ENCODE assay signal across 8 cellular contexts in the genomic region with DNA sequence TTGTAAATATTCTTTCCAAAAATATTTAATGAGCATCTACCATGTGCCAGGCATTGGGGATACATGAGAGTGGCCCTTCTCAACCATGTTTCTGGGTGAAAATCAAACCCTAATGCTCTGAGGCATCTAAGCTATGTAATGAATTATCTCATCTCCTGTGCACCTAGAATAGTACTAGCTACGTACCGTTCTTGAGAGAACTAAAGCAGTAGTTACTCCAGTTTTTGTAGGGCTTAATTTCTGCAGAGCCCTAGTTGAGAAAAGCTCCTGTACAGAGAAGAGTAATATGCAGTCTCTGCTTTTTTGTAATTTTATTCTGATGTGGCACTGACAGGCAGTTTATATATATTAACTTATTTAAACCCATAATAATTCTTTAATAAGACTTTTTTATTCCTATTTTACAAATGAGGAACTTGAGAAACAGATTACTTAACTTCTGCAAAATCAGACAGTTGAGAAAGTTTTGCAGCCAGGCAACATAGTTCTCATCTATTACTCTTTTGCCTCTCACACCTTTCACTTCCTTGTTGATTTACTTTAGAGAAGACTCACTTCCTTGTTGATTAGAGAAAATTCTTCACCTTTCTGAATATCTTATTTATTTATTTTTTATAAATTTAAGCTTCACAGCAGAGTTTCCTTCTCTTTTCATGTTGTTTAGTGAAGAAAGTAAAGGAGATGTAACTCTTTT. TPM values are rescaled to one million over a fixed set of nuclear protein-coding genes. Genes with fewer than 3 reads are reported as not detected.
A peak's percentile ranks its signal among the peaks of the same experiment; 100 is the strongest.
DNase-seq lines count a peak whose midpoint lies in the region; ATAC-seq and TF ChIP-seq lines count a peak whose summit lies in the region.

No MANE protein-coding gene starts in this region.

- no peaks in the 10 kb centered on the region for H3K9me3 Mint-ChIP-seq in Caco-2 (ENCODE audit: unreplicated experiment)

- H3K4me3 Mint-ChIP-seq in Caco-2 (ENCODE audit: unreplicated experiment) = peak overlapping the region; percentile 88

- CTCF ChIA-PET in Caco-2 (lab: Charles Lee) = no interaction called here

- BruUV-seq in Caco-2 (replicated peaks; lab: Mats Ljungman, UMichigan) = no TSS peak

- H3K27ac Mint-ChIP-seq in Caco-2 (ENCODE audit: unreplicated experiment) = no peak overlapping the region

- DNase-seq in Caco-2 (no peak), Kasumi-1 (lab: John Stamatoyannopoulos, UW) (peak; percentile 87 to 90), epithelial cell of esophagus (ENCODE audit: low read depth) (peak; percentile 35), upper lobe of right lung (no peak), mucosa of descending colon (no peak), DMS 273 (lab: John Stamatoyannopoulos, UW; ENCODE audit: unreplicated experiment) (no peak), NCI-H2029 (lab: John Stamatoyannopoulos, UW) (no peak)

- H3K36me3 ChIP-seq in Caco-2 (ENCODE audit: control insufficient read depth, insufficient read depth, low read length) (no peaks in the 10 kb centered on the region), upper lobe of right lung (no peaks in the 10 kb centered on the region), mucosa of descending colon (ENCODE audit: low read depth) (no peaks in the 10 kb centered on the region)

- H3K27me3 ChIP-seq in Caco-2 (replicated peaks; ENCODE audit: control insufficient read depth, insufficient read depth, low read length) = no peaks in the 10 kb centered on the region
- no peaks in the 10 kb centered on the region for H3K27me3 ChIP-seq in upper lobe of right lung

- peaks cover 51% of the 10 kb centered on the region for H3K4me1 ChIP-seq in Caco-2
- peaks cover 36% of the 10 kb centered on the region for H3K4me1 ChIP-seq in upper lobe of right lung
- peaks cover 33% of the 10 kb centered on the region for H3K4me1 ChIP-seq in mucosa of descending colon (ENCODE audit: low read depth)

- no peak overlapping the region for H3K27ac ChIP-seq in upper lobe of right lung

- no peaks in the 10 kb centered on the region for H3K27me3 Mint-ChIP-seq in Caco-2 (ENCODE audit: insufficient read depth, unreplicated experiment)

- TF ChIP-seq CTCF in Caco-2 (IDR thresholded peaks at IDR 0.05; ENCODE audit: insufficient read depth in 1 of 2, low read depth in 1 of 2, low read length in 1 of 2, severe bottlenecking in 1 of 2, unreplicated experiment in 1 of 2) = no peak
- no peak for TF ChIP-seq CTCF in epithelial cell of esophagus (IDR thresholded peaks at IDR 0.05; ENCODE audit: insufficient read depth, low read depth, low read length, missing control alignments)
- no peak for TF ChIP-seq CTCF in upper lobe of right lung (IDR thresholded peaks at IDR 0.05)
- no peak for TF ChIP-seq CTCF in mucosa of descending colon (IDR thresholded peaks at IDR 0.05)

- intact Hi-C loops in Caco-2 (cut with micrococcal nuclease; ENCODE audit: unreplicated experiment) (loop anchor here (5.0 to 10.0 kb wide), 2 partner anchors 50 to 542 kb away; a partner anchor contains a TSS), upper lobe of right lung (cut with DNase I) (no loop called here), mucosa of descending colon (cut with DNase I, micrococcal nuclease) (no loop called here)

- POLR2A ChIA-PET in Caco-2 (lab: Charles Lee) = no interaction called here

- ATAC-seq in GM21515 (IDR thresholded peaks at IDR 0.05; ENCODE audit: unreplicated experiment) = peak; percentile 41
- no peak for ATAC-seq in upper lobe of right lung
- no peak for ATAC-seq in mucosa of descending colon

- peaks cover 13% of the 10 kb centered on the region for H3K36me3 Mint-ChIP-seq in Caco-2 (ENCODE audit: insufficient read depth, unreplicated experiment)

- no peak overlapping the region for H3K4me3 ChIP-seq in Caco-2 (ENCODE audit: low read depth, low read length)
- H3K4me3 ChIP-seq in epithelial cell of esophagus (ENCODE audit: low read length) = no peak overlapping the region
- H3K4me3 ChIP-seq in upper lobe of right lung = no peak overlapping the region
- H3K4me3 ChIP-seq in mucosa of descending colon = no peak overlapping the region

- H3K4me1 Mint-ChIP-seq in Caco-2 (ENCODE audit: low read depth, unreplicated experiment) = peaks cover 25% of the 10 kb centered on the region

- H3K9me3 ChIP-seq in Caco-2 = no peaks in the 10 kb centered on the region
- no peaks in the 10 kb centered on the region for H3K9me3 ChIP-seq in upper lobe of right lung
- H3K9me3 ChIP-seq in mucosa of descending colon = no peaks in the 10 kb centered on the region

RNA-seq across cellular contexts. Expression of a gene that starts 3.1 kb away (rescaled TPM):
- 31.6 and 32.9 TPM in 2 replicates for total RNA-seq in Caco-2 (2022)
- 26.3 TPM for total RNA-seq in upper lobe of right lung
- 10 to 100 TPM; 28.3 to 45.5 (median 33.2) TPM for total RNA-seq in mucosa of descending colon

Comparison
In these comparisons a context has a peak if more than half of its experiments do, and no peak if none do; other contexts are left out.
1. DNase-seq: peak in Kasumi-1 (2 of 2) and epithelial cell of esophagus (single experiment); none in Caco-2 (0 of 2), upper lobe of right lung (single experiment), mucosa of descending colon (0 of 3), DMS 273 (single experiment) and NCI-H2029 (single experiment).